Comparison of ENCODE assay signal across 10 cellular contexts in the genomic region with DNA sequence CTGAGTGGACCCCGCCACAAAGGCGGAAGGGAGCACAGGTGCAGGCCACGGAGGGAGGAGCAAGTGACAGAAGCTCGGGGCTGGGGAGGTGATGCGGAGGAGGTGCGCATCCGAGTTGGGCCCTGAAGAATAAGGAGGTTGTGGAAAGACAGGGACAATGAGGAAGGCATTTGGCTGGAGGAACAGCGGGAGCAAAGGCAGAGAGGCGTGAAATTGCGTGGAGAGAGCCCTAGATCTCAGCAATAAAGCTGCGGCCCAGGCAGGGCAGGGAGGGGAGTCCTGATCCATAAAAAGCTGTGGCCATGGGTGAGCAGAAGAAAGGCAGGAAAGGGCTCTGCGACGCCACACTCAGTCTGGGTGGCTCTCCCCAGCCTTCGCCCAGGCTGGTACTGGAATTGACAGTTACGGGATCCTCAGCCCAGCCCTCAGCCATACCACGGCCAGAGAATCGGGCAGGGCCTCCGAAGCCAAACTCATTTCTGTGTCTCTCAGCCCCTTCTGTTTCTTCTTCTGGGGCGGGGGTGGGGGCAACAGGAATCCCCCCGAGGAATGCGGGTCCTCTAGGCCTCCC. TPM values are rescaled to one million over a fixed set of nuclear protein-coding genes. Genes with fewer than 3 reads are reported as not detected.
DNase-seq lines count a peak whose midpoint lies in the region; ATAC-seq and TF ChIP-seq lines count a peak whose summit lies in the region.
"Had no signal": no experiment of that assay in that cellular context is flagged by ENCODE, and none has a peak within 500 bp of the region (broad histone marks: within the 10 kb centered on the region; RNA-seq: fewer than 3 reads in every experiment).

No MANE protein-coding gene starts in this region.

- H3K4me1 ChIP-seq in heart right ventricle (peaks cover 9 to 47% (median 35%) of the 10 kb centered on the region in 9 donors), uterus (peaks cover 0 to 8% of the 10 kb centered on the region in 2 donors)

- peak overlapping the region in 8 of 10 donors; percentile 34 to 87 (median 80) for H3K27ac ChIP-seq in heart right ventricle
- H3K27ac ChIP-seq in uterus: peak overlapping the region; percentile 72 to 85

- H3K4me3 Mint-ChIP-seq in chondrocyte (ENCODE audit: unreplicated experiment): peak overlapping the region; percentile 63
- H3K4me3 Mint-ChIP-seq in natural killer cell: peak overlapping the region; percentile 86

- DNase-seq in heart right ventricle: no peak
- no peak for DNase-seq in Right ventricle myocardium superior
- no peak for DNase-seq in chondrocyte (ENCODE audit: low spot score)
- no peak for DNase-seq in natural killer cell
- no peak for DNase-seq in uterus
- no peak for DNase-seq in GM19240 (ENCODE audit: insufficient read length, low spot score)
- DNase-seq: small intestine had no signal

- intact Hi-C loops in heart right ventricle (cut with DNase I) (no loop called here), Right ventricle myocardium superior (cut with DNase I) (no loop called here), natural killer cell (cut with micrococcal nuclease) (no loop called here), uterus (cut with DNase I; ENCODE audit: low total_unique reads) (no loop called here)

- 80% methylated on average over 21 of the region's 21 CpGs for WGBS in heart right ventricle, 2 donors

- no peak overlapping the region for H3K27ac Mint-ChIP-seq in chondrocyte (ENCODE audit: unreplicated experiment)
- H3K27ac Mint-ChIP-seq in natural killer cell: peak overlapping the region in 1 of 2 donors; percentile 49

- peaks cover 6% of the 10 kb centered on the region for H3K4me1 Mint-ChIP-seq in chondrocyte (ENCODE audit: low read depth)
- H3K4me1 Mint-ChIP-seq in natural killer cell: peaks cover 0 to 18% of the 10 kb centered on the region in 2 donors

- ATAC-seq in heart right ventricle (no peak), Right ventricle myocardium superior (ENCODE audit: poor library complexity) (no peak), natural killer cell (no peak), HG03460 (IDR thresholded peaks at IDR 0.05; ENCODE audit: unreplicated experiment) (no peak), GM18907 (IDR thresholded peaks at IDR 0.05; ENCODE audit: unreplicated experiment) (no peak)

- H3K9me3 ChIP-seq in heart right ventricle (no peaks in the 10 kb centered on the region), uterus (no peaks in the 10 kb centered on the region)
- H3K9me3 ChIP-seq: left lung had no signal

- H3K4me3 ChIP-seq in heart right ventricle (peak overlapping the region in 7 of 10 donors; percentile 63 to 72 (median 67)), uterus (no peak overlapping the region)

- peaks cover 32% of the 10 kb centered on the region for H3K27me3 Mint-ChIP-seq in chondrocyte (ENCODE audit: low read depth)
- H3K27me3 Mint-ChIP-seq in natural killer cell (ENCODE audit: low read depth in 2 of 2): peaks cover 18 to 39% of the 10 kb centered on the region in 2 donors

- peaks cover 9 to 73% (median 57%) of the 10 kb centered on the region in 7 donors for H3K27me3 ChIP-seq in heart right ventricle
- no peaks in the 10 kb centered on the region for H3K27me3 ChIP-seq in uterus

- H3K36me3 Mint-ChIP-seq in chondrocyte (ENCODE audit: low read depth) (no peaks in the 10 kb centered on the region), natural killer cell (no peaks in the 10 kb centered on the region)

- H3K36me3 ChIP-seq in heart right ventricle: no peaks in the 10 kb centered on the region
- no peaks in the 10 kb centered on the region for H3K36me3 ChIP-seq in uterus
- H3K36me3 ChIP-seq: left lung had no signal

- H3K9me3 Mint-ChIP-seq in chondrocyte (ENCODE audit: low read depth) (no peaks in the 10 kb centered on the region), natural killer cell (no peaks in the 10 kb centered on the region)

- no peak for TF ChIP-seq POLR2A in uterus (IDR thresholded peaks at IDR 0.05)

- TF ChIP-seq CTCF in heart right ventricle (IDR thresholded peaks at IDR 0.05) (no peak), chondrocyte (IDR thresholded peaks at IDR 0.05) (no peak), natural killer cell (IDR thresholded peaks at IDR 0.05) (no peak), uterus (IDR thresholded peaks at IDR 0.05) (no peak)

RNA-seq across cellular contexts. Expression of gene FIGNL2, which starts 2.2 kb away (rescaled TPM):
- total RNA-seq in heart right ventricle: under 1 TPM; 0.24 to 0.69 (median 0.41) TPM
- under 1 TPM; 0.22 TPM for polyA plus RNA-seq in heart right ventricle
- total RNA-seq in Right ventricle myocardium superior: 0.30 TPM
- total RNA-seq in chondrocyte: 0.26 to 0.30 TPM in 2 of 3 replicates, not detected in the other
- 1 to 10 TPM; 1.4 to 1.6 (median 1.5) TPM for total RNA-seq in natural killer cell
- total RNA-seq in uterus: 1 to 10 TPM in 2 of 4 donors, not detected in 2; 1.7 to 2.7 TPM

RNA-seq across cellular contexts. Expression of gene ANKRD33, which starts 41.6 kb away (rescaled TPM):
- total RNA-seq in heart right ventricle: not detected
- under 1 TPM in 1 of 2 donors, not detected in 1; 0.01 TPM for polyA plus RNA-seq in heart right ventricle
- not detected for total RNA-seq in Right ventricle myocardium superior
- not detected in 3 replicates for total RNA-seq in chondrocyte
- not detected for total RNA-seq in natural killer cell
- total RNA-seq in uterus: 1 to 10 TPM in 1 of 4 donors, under 1 TPM in 2, not detected in 1; 0.14 to 2.9 (median 0.27) TPM
- total RNA-seq: left lung had no signal
- polyA plus RNA-seq: small intestine had no signal

Comparison
In these comparisons a context has a peak if more than half of its experiments do, and no peak if none do; other contexts are left out.
1. H3K4me3 ChIP-seq: peak in heart right ventricle (7 of 10); none in uterus (0 of 2).